In genomic region chr2:69169990-69170389, GRCh38 we compare ENCODE assay signal across 12 cellular contexts.
DNase-seq lines count a peak whose midpoint lies in the region; ATAC-seq and TF ChIP-seq lines count a peak whose summit lies in the region.
"Had no signal": no experiment of that assay in that cellular context is flagged by ENCODE, and none has a peak within 500 bp of the region (broad histone marks: within the 10 kb centered on the region; RNA-seq: fewer than 3 reads in every experiment).

No MANE protein-coding gene starts in this region.

- no peaks in the 10 kb centered on the region for H3K9me3 Mint-ChIP-seq in activated T-cell treated with anti-CD3 and anti-CD28 coated beads, Interleukin-2, amount 50 U/mL, for 72 hours
- H3K9me3 Mint-ChIP-seq in activated T-cell treated with anti-CD3 and anti-CD28 coated beads, Interleukin-2, amount 50 U/mL, for 4 hours = no peaks in the 10 kb centered on the region
- H3K9me3 Mint-ChIP-seq: activated CD4-positive, alpha-beta T cell treated with anti-CD3 and anti-CD28 coated beads, Interleukin-2, amount 10 ng/mL, durations not matched to agents 24 days and 14 days had no signal

- no peak overlapping the region for H3K27ac Mint-ChIP-seq in activated T-cell treated with anti-CD3 and anti-CD28 coated beads, Interleukin-2, amount 50 U/mL, for 72 hours
- H3K27ac Mint-ChIP-seq: activated CD4-positive, alpha-beta T cell treated with anti-CD3 and anti-CD28 coated beads, Interleukin-2, amount 10 ng/mL, durations not matched to agents 24 days and 14 days had no signal

- WGBS in gastroesophageal sphincter (ENCODE audit: low coverage in 1 of 2), 2 donors = 62 to 72% methylated on average over 2 to 4 of the region's 4 CpGs
- WGBS in adrenal gland, 4 donors = 74 to 88% (median 79%) methylated on average over 4 of the region's 4 CpGs

- TF ChIP-seq CTCF in gastroesophageal sphincter (IDR thresholded peaks at IDR 0.05) (no peak), uterus (IDR thresholded peaks at IDR 0.05) (no peak), right atrium auricular region (IDR thresholded peaks at IDR 0.05) (no peak), adrenal gland (IDR thresholded peaks at IDR 0.05) (no peak)

- peaks cover 0 to 66% (median 20%) of the 10 kb centered on the region in 3 donors for H3K4me1 ChIP-seq in gastroesophageal sphincter
- peaks cover 5 to 10% of the 10 kb centered on the region in 2 donors for H3K4me1 ChIP-seq in uterus
- H3K4me1 ChIP-seq in right atrium auricular region = peaks cover 0 to 17% of the 10 kb centered on the region in 2 donors
- H3K4me1 ChIP-seq in adrenal gland (replicated peaks in 1 of 2) = peaks cover 0 to 1% of the 10 kb centered on the region in 2 donors

- H3K4me3 ChIP-seq in gastroesophageal sphincter (no peak overlapping the region), uterus (no peak overlapping the region), right atrium auricular region (no peak overlapping the region), adrenal gland (no peak overlapping the region)

- H3K36me3 ChIP-seq in gastroesophageal sphincter = peaks cover 0 to 14% of the 10 kb centered on the region in 2 donors
- no peaks in the 10 kb centered on the region for H3K36me3 ChIP-seq in uterus
- no peaks in the 10 kb centered on the region for H3K36me3 ChIP-seq in right atrium auricular region
- no peaks in the 10 kb centered on the region for H3K36me3 ChIP-seq in adrenal gland (replicated peaks in 1 of 2)

- H3K4me3 Mint-ChIP-seq in activated T-cell treated with anti-CD3 and anti-CD28 coated beads, Interleukin-2, amount 50 U/mL, for 72 hours = no peak overlapping the region
- H3K4me3 Mint-ChIP-seq in activated T-cell treated with anti-CD3 and anti-CD28 coated beads, Interleukin-2, amount 50 U/mL, for 4 hours = no peak overlapping the region
- H3K4me3 Mint-ChIP-seq: activated CD4-positive, alpha-beta T cell treated with anti-CD3 and anti-CD28 coated beads, Interleukin-2, amount 10 ng/mL, durations not matched to agents 24 days and 14 days had no signal

- no peak for TF ChIP-seq EP300 in gastroesophageal sphincter (IDR thresholded peaks at IDR 0.05)

- TF ChIP-seq POLR2A in gastroesophageal sphincter (IDR thresholded peaks at IDR 0.05) (no peak), uterus (IDR thresholded peaks at IDR 0.05) (no peak), adrenal gland (IDR thresholded peaks at IDR 0.05) (no peak)

- intact Hi-C loops in uterus (cut with DNase I; ENCODE audit: low total_unique reads) (no loop called here), adrenal gland (cut with DNase I) (no loop called here)

- H3K27me3 Mint-ChIP-seq in activated T-cell treated with anti-CD3 and anti-CD28 coated beads, Interleukin-2, amount 50 U/mL, for 72 hours (ENCODE audit: low read depth) = peaks cover 30% of the 10 kb centered on the region
- peaks cover 26% of the 10 kb centered on the region for H3K27me3 Mint-ChIP-seq in activated T-cell treated with anti-CD3 and anti-CD28 coated beads, Interleukin-2, amount 50 U/mL, for 4 hours (ENCODE audit: low read depth)

- peaks cover 7% of the 10 kb centered on the region for H3K4me1 Mint-ChIP-seq in activated T-cell treated with anti-CD3 and anti-CD28 coated beads, Interleukin-2, amount 50 U/mL, for 72 hours (ENCODE audit: low read depth)
- no peaks in the 10 kb centered on the region for H3K4me1 Mint-ChIP-seq in activated T-cell treated with anti-CD3 and anti-CD28 coated beads, Interleukin-2, amount 50 U/mL, for 4 hours (ENCODE audit: low read depth)
- H3K4me1 Mint-ChIP-seq: activated CD4-positive, alpha-beta T cell treated with anti-CD3 and anti-CD28 coated beads, Interleukin-2, amount 10 ng/mL, durations not matched to agents 24 days and 14 days had no signal

- H3K27ac ChIP-seq in gastroesophageal sphincter (peak overlapping the region in 3 of 4 donors; percentile 43 to 50 (median 48)), uterus (peak overlapping the region; percentile 69 to 97), substantia nigra (ENCODE audit: low read depth, low read length, poor library complexity, severe bottlenecking) (no peak overlapping the region), right atrium auricular region (peak overlapping the region in 1 of 2 donors; percentile 28), adrenal gland (no peak overlapping the region)

- peak; percentile 68 for ATAC-seq in activated T-cell treated with anti-CD3 and anti-CD28 coated beads, Interleukin-2, amount 50 U/mL, for 72 hours (replicated peaks in 1 of 2)
- no peak for ATAC-seq in activated T-cell treated with anti-CD3 and anti-CD28 coated beads, Interleukin-2, amount 50 U/mL, for 4 hours
- ATAC-seq in gastroesophageal sphincter = no peak

- no peaks in the 10 kb centered on the region for H3K27me3 ChIP-seq in gastroesophageal sphincter
- H3K27me3 ChIP-seq in uterus = no peaks in the 10 kb centered on the region
- no peaks in the 10 kb centered on the region for H3K27me3 ChIP-seq in right atrium auricular region
- no peaks in the 10 kb centered on the region for H3K27me3 ChIP-seq in adrenal gland

- DNase-seq in activated T-cell treated with anti-CD3 and anti-CD28 coated beads, Interleukin-2, amount 50 U/mL, for 72 hours = peak in 1 of 2 donors; percentile 4
- no peak for DNase-seq in activated T-cell treated with anti-CD3 and anti-CD28 coated beads, Interleukin-2, amount 50 U/mL, for 4 hours
- DNase-seq in NCI-H69 (lab: John Stamatoyannopoulos, UW) (peak; percentile 67), uterus (no peak), substantia nigra (lab: John Stamatoyannopoulos, UW) (no peak), right atrium auricular region (ENCODE audit: low spot score) (no peak), adrenal gland (no peak)
- DNase-seq: activated CD4-positive, alpha-beta T cell treated with anti-CD3 and anti-CD28 coated beads, Interleukin-2, amount 10 ng/mL, durations not matched to agents 24 days and 14 days; activated naive CD4-positive, alpha-beta T cell; NCI-H1105 treated with DMSO at 0.1 percent for 48 hours; NCI-H774 had no signal

- H3K36me3 Mint-ChIP-seq in activated T-cell treated with anti-CD3 and anti-CD28 coated beads, Interleukin-2, amount 50 U/mL, for 72 hours (ENCODE audit: insufficient read depth in 2 of 2) = no peaks in the 10 kb centered on the region
- no peaks in the 10 kb centered on the region for H3K36me3 Mint-ChIP-seq in activated T-cell treated with anti-CD3 and anti-CD28 coated beads, Interleukin-2, amount 50 U/mL, for 4 hours (ENCODE audit: insufficient read depth)

- H3K9me3 ChIP-seq in gastroesophageal sphincter (no peaks in the 10 kb centered on the region), uterus (no peaks in the 10 kb centered on the region), right atrium auricular region (no peaks in the 10 kb centered on the region), adrenal gland (replicated peaks in 1 of 3) (no peaks in the 10 kb centered on the region)

Comparison
In these comparisons a context has a peak if more than half of its experiments do, and no peak if none do; other contexts are left out.
1. ATAC-seq: peak in activated T-cell treated with anti-CD3 and anti-CD28 coated beads, Interleukin-2, amount 50 U/mL, for 72 hours (2 of 2); none in activated T-cell treated with anti-CD3 and anti-CD28 coated beads, Interleukin-2, amount 50 U/mL, for 4 hours (0 of 2) and gastroesophageal sphincter (single experiment).
2. H3K27ac ChIP-seq: peak in gastroesophageal sphincter (3 of 4) and uterus (2 of 2); none in substantia nigra (single experiment) and adrenal gland (0 of 5).